16 cellular contexts compared by ENCODE assay signal in genomic region chr3:170162630-170163029, GRCh38. TPM values are rescaled to one million over a fixed set of nuclear protein-coding genes. Genes with fewer than 3 reads are reported as not detected.
DNase-seq lines count a peak whose midpoint lies in the region; ATAC-seq and TF ChIP-seq lines count a peak whose summit lies in the region.
"Had no signal": no experiment of that assay in that cellular context is flagged by ENCODE, and none has a peak within 500 bp of the region (broad histone marks: within the 10 kb centered on the region; RNA-seq: fewer than 3 reads in every experiment).

No MANE protein-coding gene starts in this region.

- CTCF ChIA-PET in activated B cell treated with CpG ODN at 0.5 μM for 24 hours (lab: Charles Lee) = no interaction called here

- TF ChIP-seq CTCF in AG10803 (conservative IDR thresholded peaks at IDR 0.05; ENCODE audit: low read length) = no peak
- no peak for TF ChIP-seq CTCF in activated B cell treated with CpG ODN at 0.5 μM for 24 hours (IDR thresholded peaks at IDR 0.05)

- DNase-seq in AG10803 (ENCODE audit: low read depth) = peak; percentile 31
- DNase-seq in EL = peak; percentile 12
- no peak for DNase-seq in activated B cell treated with CpG ODN at 0.5 μM for 24 hours
- DNase-seq in iris pigment epithelial cell (ENCODE audit: low read depth) = peak; percentile 44
- no peak for DNase-seq in putamen (ENCODE audit: low spot score)
- no peak for DNase-seq in T-helper 1 cell
- no peak for DNase-seq in GM19240 (ENCODE audit: insufficient read length, low spot score)
- DNase-seq: activated CD4-positive, alpha-beta T cell treated with anti-CD3 and anti-CD28 coated beads, Interleukin-2, amount 50 U/mL, for 1 hour; effector CD4-positive, alpha-beta T cell; hippocampal formation; NCI-H1436; NCI-H345; posterior cingulate gyrus; SHP77 treated with DMSO at 0.1 percent for 48 hours; T1000 had no signal

- peaks cover 54% of the 10 kb centered on the region for H3K4me1 Mint-ChIP-seq in activated B cell treated with CpG ODN at 0.5 μM for 24 hours

- H3K4me3 Mint-ChIP-seq in activated B cell treated with CpG ODN at 0.5 μM for 24 hours = no peak overlapping the region

- ATAC-seq in activated B cell treated with CpG ODN at 0.5 μM for 24 hours (ENCODE audit: low read depth) = no peak
- ATAC-seq in HG03565 (IDR thresholded peaks at IDR 0.05; ENCODE audit: unreplicated experiment) = no peak

- no peaks in the 10 kb centered on the region for H3K27me3 Mint-ChIP-seq in activated B cell treated with CpG ODN at 0.5 μM for 24 hours

- peaks cover 77% of the 10 kb centered on the region for H3K36me3 Mint-ChIP-seq in activated B cell treated with CpG ODN at 0.5 μM for 24 hours (ENCODE audit: low read depth)

- peak overlapping the region; percentile 37 for H3K27ac Mint-ChIP-seq in activated B cell treated with CpG ODN at 0.5 μM for 24 hours

- intact Hi-C loops in activated B cell treated with CpG ODN at 0.5 μM for 24 hours (cut with micrococcal nuclease) = no loop called here

- H3K4me3 ChIP-seq in AG10803 (ENCODE audit: low read length) = no peak overlapping the region

- H3K9me3 Mint-ChIP-seq in activated B cell treated with CpG ODN at 0.5 μM for 24 hours = peaks cover 2% of the 10 kb centered on the region

- POLR2A ChIA-PET in activated B cell treated with CpG ODN at 0.5 μM for 24 hours (lab: Charles Lee) = no interaction called here

RNA-seq across cellular contexts. Expression of gene PHC3, which starts 18.9 kb away (rescaled TPM):
- 105 TPM in 2 replicates for total RNA-seq in activated B cell treated with CpG ODN at 0.5 μM for 24 hours

RNA-seq across cellular contexts. Expression of gene PRKCI, which starts 59.6 kb away (rescaled TPM):
- 6.6 and 6.9 TPM in 2 replicates for total RNA-seq in activated B cell treated with CpG ODN at 0.5 μM for 24 hours

Comparison
In these comparisons a context has a peak if more than half of its experiments do, and no peak if none do; other contexts are left out.
1. DNase-seq: peak in AG10803 (single experiment), EL (single experiment) and iris pigment epithelial cell (single experiment); none in activated B cell treated with CpG ODN at 0.5 μM for 24 hours (single experiment), putamen (single experiment), T-helper 1 cell (0 of 5) and GM19240 (single experiment).